In the genomic region with DNA sequence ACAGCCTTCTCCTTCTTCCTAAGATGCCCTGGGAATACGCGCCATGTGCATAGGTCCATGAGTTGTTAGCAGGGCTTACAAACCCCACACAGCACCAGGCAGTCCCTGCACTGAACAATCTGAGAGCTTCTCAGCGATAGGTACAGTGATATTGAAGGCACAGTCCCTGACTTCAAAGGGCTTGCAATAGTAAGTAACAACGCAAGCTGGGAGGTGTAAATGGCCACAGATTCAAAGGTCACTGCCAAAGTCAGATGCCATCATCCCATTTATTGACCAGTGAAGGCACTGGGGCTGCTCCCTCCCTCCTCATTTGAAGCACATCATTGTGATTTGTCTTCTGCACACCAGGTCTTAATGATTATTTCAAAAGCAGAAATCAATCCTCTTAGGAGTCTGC, we compare ENCODE assay signal across 2 cellular contexts.
TF ChIP-seq lines count a peak whose summit lies in the region.

No MANE protein-coding gene starts in this region.

TF ChIP-seq in HepG2, 621 proteins besides CTCF, POLR2A, EP300 and RAD21:
- TF ChIP-seq FLYWCH1 (CRISPR knock-in tag; IDR thresholded peaks at IDR 0.05) (no peak), NR2F6 (IDR thresholded peaks at IDR 0.05) (0 out of 2 replicates have a peak, but pooled peaks have one; percentile 44), NR2F6 (CRISPR knock-in tag; IDR thresholded peaks at IDR 0.05) (no peak), SP1 (IDR thresholded peaks at IDR 0.05) (no peak), SP1 (CRISPR knock-in tag; IDR thresholded peaks at IDR 0.05) (no peak), RXRA (CRISPR knock-in tag; IDR thresholded peaks at IDR 0.05) (peak; percentile 29; the same call in 1 of the 2 replicates), SOX6 (IDR thresholded peaks at IDR 0.05) (no peak), SOX6 (CRISPR knock-in tag; IDR thresholded peaks at IDR 0.05) (0 out of 2 replicates have a peak, but pooled peaks have one; percentile 25), FOSL2 (CRISPR knock-in tag; IDR thresholded peaks at IDR 0.05) (peak; percentile 26; the same call in 1 of the 2 replicates), TCF7 (IDR thresholded peaks at IDR 0.05; ENCODE audit: low read depth) (peak; percentile 67; the same call in 1 of the 2 replicates), CREM (IDR thresholded peaks at IDR 0.05) (peak; percentile 18; the same call in 1 of the 2 replicates), CREM (CRISPR knock-in tag; IDR thresholded peaks at IDR 0.05) (no peak), MTA3 (CRISPR knock-in tag; IDR thresholded peaks at IDR 0.05) (no peak), HNF4A (CRISPR knock-in tag; IDR thresholded peaks at IDR 0.05) (peak; percentile 71), ZNF224 (CRISPR knock-in tag; IDR thresholded peaks at IDR 0.05) (no peak), HOXA3 (CRISPR knock-in tag; IDR thresholded peaks at IDR 0.05) (peak; percentile 29; the same call in 1 of the 2 replicates), ZNF891 (CRISPR knock-in tag; IDR thresholded peaks at IDR 0.05) (no peak), TBX3 (IDR thresholded peaks at IDR 0.05; ENCODE audit: borderline replicate concordance) (peak; percentile 30; the same call in 1 of the 2 replicates), ZNF605 (CRISPR knock-in tag; IDR thresholded peaks at IDR 0.05) (no peak), ZNF350 (CRISPR knock-in tag; IDR thresholded peaks at IDR 0.05; ENCODE audit: borderline replicate concordance, low read depth) (no peak), SOX13 (IDR thresholded peaks at IDR 0.05) (no peak), SOX13 (CRISPR knock-in tag; conservative IDR thresholded peaks at IDR 0.05 in 1 of 2, IDR thresholded peaks at IDR 0.05 in 1 of 2) (0 out of 4 replicates have a peak, but pooled peaks of 1 of the 2 experiments have one; percentile 28), MATR3 (CRISPR knock-in tag; IDR thresholded peaks at IDR 0.05) (no peak), GATAD2A (CRISPR knock-in tag; IDR thresholded peaks at IDR 0.05) (peak; percentile 31; the same call in 1 of the 2 replicates), RARA (CRISPR knock-in tag; IDR thresholded peaks at IDR 0.05) (0 out of 2 replicates have a peak, but pooled peaks have one; percentile 24), SOX5 (CRISPR knock-in tag; IDR thresholded peaks at IDR 0.05; ENCODE audit: borderline replicate concordance) (0 out of 2 replicates have a peak, but pooled peaks have one; percentile 23), HNF4G (IDR thresholded peaks at IDR 0.05; ENCODE audit: borderline replicate concordance, low read depth, low read length) (peak; percentile 61; the same call in 1 of the 2 replicates), HNF4G (CRISPR knock-in tag; IDR thresholded peaks at IDR 0.05; ENCODE audit: borderline replicate concordance, low read depth) (no peak), ZIK1 (CRISPR knock-in tag; IDR thresholded peaks at IDR 0.05; ENCODE audit: borderline replicate concordance, low read depth) (no peak), ZNF777 (CRISPR knock-in tag; IDR thresholded peaks at IDR 0.05) (no peak), GLI4 (CRISPR knock-in tag; IDR thresholded peaks at IDR 0.05; ENCODE audit: borderline replicate concordance) (no peak)
- TF ChIP-seq, protein P1, sequence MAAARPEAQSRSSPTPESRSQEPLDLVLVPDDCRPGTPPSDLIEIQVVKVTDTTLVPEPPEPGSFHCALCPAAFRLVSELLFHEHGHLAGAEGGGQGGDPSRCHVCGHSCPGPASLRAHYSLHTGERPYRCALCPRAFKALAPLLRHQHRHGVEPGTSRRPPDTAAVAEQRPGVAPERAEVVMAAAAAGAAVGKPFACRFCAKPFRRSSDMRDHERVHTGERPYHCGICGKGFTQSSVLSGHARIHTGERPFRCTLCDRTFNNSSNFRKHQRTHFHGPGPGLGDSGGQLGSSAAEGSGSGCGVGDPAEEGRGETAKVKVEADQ (CRISPR knock-in tag; IDR thresholded peaks at IDR 0.05; ENCODE audit: borderline replicate concordance) = no peak
- TF ChIP-seq, protein P2, sequence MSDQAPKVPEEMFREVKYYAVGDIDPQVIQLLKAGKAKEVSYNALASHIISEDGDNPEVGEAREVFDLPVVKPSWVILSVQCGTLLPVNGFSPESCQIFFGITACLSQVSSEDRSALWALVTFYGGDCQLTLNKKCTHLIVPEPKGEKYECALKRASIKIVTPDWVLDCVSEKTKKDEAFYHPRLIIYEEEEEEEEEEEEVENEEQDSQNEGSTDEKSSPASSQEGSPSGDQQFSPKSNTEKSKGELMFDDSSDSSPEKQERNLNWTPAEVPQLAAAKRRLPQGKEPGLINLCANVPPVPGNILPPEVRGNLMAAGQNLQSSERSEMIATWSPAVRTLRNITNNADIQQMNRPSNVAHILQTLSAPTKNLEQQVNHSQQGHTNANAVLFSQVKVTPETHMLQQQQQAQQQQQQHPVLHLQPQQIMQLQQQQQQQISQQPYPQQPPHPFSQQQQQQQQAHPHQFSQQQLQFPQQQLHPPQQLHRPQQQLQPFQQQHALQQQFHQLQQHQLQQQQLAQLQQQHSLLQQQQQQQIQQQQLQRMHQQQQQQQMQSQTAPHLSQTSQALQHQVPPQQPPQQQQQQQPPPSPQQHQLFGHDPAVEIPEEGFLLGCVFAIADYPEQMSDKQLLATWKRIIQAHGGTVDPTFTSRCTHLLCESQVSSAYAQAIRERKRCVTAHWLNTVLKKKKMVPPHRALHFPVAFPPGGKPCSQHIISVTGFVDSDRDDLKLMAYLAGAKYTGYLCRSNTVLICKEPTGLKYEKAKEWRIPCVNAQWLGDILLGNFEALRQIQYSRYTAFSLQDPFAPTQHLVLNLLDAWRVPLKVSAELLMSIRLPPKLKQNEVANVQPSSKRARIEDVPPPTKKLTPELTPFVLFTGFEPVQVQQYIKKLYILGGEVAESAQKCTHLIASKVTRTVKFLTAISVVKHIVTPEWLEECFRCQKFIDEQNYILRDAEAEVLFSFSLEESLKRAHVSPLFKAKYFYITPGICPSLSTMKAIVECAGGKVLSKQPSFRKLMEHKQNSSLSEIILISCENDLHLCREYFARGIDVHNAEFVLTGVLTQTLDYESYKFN (CRISPR knock-in tag; conservative IDR thresholded peaks at IDR 0.05) = peak; percentile 29; the same call in 1 of the 2 replicates
TF ChIP-seq in HepG2: peak in this region for 15.

TF ChIP-seq in H1, 55 proteins besides CTCF, POLR2A, EP300 and RAD21:
- TF ChIP-seq RFX5 (IDR thresholded peaks at IDR 0.05; ENCODE audit: borderline replicate concordance, low read depth, low read length) (no peak), FOSL1 (IDR thresholded peaks at IDR 0.05; ENCODE audit: insufficient read depth, low read depth, low read length) (no peak)
